33 cellular contexts compared by ENCODE assay signal in genomic region chr13:91054902-91055301, GRCh38.
"Had no signal": no experiment of that assay in that cellular context is flagged by ENCODE, and none has a peak within 500 bp of the region (broad histone marks: within the 10 kb centered on the region; RNA-seq: fewer than 3 reads in every experiment).

No MANE protein-coding gene starts in this region.

- H3K4me3 ChIP-seq: adrenal gland, ascending aorta, body of pancreas, breast epithelium, cardiac muscle cell had no signal

- H3K9me3 ChIP-seq: adrenal gland, body of pancreas had no signal

- DNase-seq: activated effector memory CD4-positive, alpha-beta T cell treated with anti-CD3 and anti-CD28 coated beads, Interleukin-2, amount 50 U/mL, for 16 hours; activated effector memory CD4-positive, alpha-beta T cell treated with Interleukin-2 at 50 U/mL for 16 hours; activated gamma-delta T cell; activated gamma-delta T cell treated with Interleukin-2 at 50 U/mL for 16 hours; activated naive CD4-positive, alpha-beta T cell; activated naive CD4-positive, alpha-beta T cell treated with anti-CD3 and anti-CD28 coated beads for 36 hours; activated naive CD4-positive, alpha-beta T cell treated with anti-CD3 and anti-CD28 coated beads, Interleukin-2, amount 10 ng/mL, durations not matched to agents 7 days and 5 days; activated naive CD4-positive, alpha-beta T cell treated with anti-CD3 and anti-CD28 coated beads, Interleukin-2, amount 50 U/mL, for 16 hours; activated naive CD4-positive, alpha-beta T cell treated with Interleukin-2 at 50 U/mL for 16 hours; activated naive CD8-positive, alpha-beta T cell treated with anti-CD3 and anti-CD28 coated beads for 36 hours; activated naive CD8-positive, alpha-beta T cell treated with anti-CD3 and anti-CD28 coated beads, Interleukin-2, amount 10 ng/mL, durations not matched to agents 7 days and 5 days; activated naive CD8-positive, alpha-beta T cell treated with anti-CD3 and anti-CD28 coated beads, Interleukin-2, amount 50 U/mL, for 24 hours; activated T-cell treated with anti-CD3 and anti-CD28 coated beads, Interleukin-2, amount 50 U/mL, for 24 hours; activated T-cell treated with anti-CD3 and anti-CD28 coated beads, Interleukin-2, amount 50 U/mL, for 4 hours; activated T-cell treated with anti-CD3 and anti-CD28 coated beads, Interleukin-2, amount 50 U/mL, for 48 hours; activated T-cell treated with anti-CD3 and anti-CD28 coated beads, Interleukin-2, amount 50 U/mL, for 72 hours; adrenal gland; amniotic stem cell; amygdala; anterior cingulate cortex; aorta; body of pancreas; brain microvascular endothelial cell; caudate nucleus; central memory CD4-positive, alpha-beta T cell; cerebellar nuclear complex had no signal

- ATAC-seq: activated naive CD4-positive, alpha-beta T cell treated with anti-CD3 and anti-CD28 coated beads, Interleukin-2, amount 50 U/mL, for 72 hours; activated naive CD8-positive, alpha-beta T cell treated with anti-CD3 and anti-CD28 coated beads, Interleukin-2, amount 50 U/mL, for 24 hours; activated T-cell treated with anti-CD3 and anti-CD28 coated beads, Interleukin-2, amount 50 U/mL, for 4 hours; activated T-cell treated with anti-CD3 and anti-CD28 coated beads, Interleukin-2, amount 50 U/mL, for 72 hours; activated T-helper 17 cell treated with anti-CD3 and anti-CD28 coated beads, Interleukin-2, amount 50 U/mL, for 72 hours; body of pancreas had no signal

- FAIRE-seq: astrocyte, bronchial epithelial cell had no signal

- H3K4me1 ChIP-seq: adrenal gland, body of pancreas, breast epithelium had no signal

- H3K36me3 ChIP-seq: adrenal gland, ascending aorta, brain microvascular endothelial cell, breast epithelium, cardiac muscle cell had no signal

- H3K27ac ChIP-seq: adrenal gland, ascending aorta, body of pancreas, brain microvascular endothelial cell, breast epithelium, cardiac muscle cell had no signal

- H3K27me3 ChIP-seq: adrenal gland, ascending aorta, body of pancreas, brain microvascular endothelial cell, breast epithelium, cardiac muscle cell had no signal
